1 cellular context compared by ENCODE assay signal in genomic region chr12:39712334-39712733, GRCh38.
TF ChIP-seq lines count a peak whose summit lies in the region.

No MANE protein-coding gene starts in this region.

TF ChIP-seq in K562, 482 proteins besides CTCF, POLR2A, EP300 and RAD21 (continued from another document and continues in another):
- no peak for TF ChIP-seq ZNF318 (IDR thresholded peaks at IDR 0.05; ENCODE audit: borderline replicate concordance in 1 of 2, low read depth in 1 of 2)
- no peak for TF ChIP-seq ZNF518B (CRISPR knock-in tag; IDR thresholded peaks at IDR 0.05)
- TF ChIP-seq CGGBP1 (CRISPR knock-in tag; IDR thresholded peaks at IDR 0.05) = no peak
- TF ChIP-seq ZNF324 (CRISPR knock-in tag; IDR thresholded peaks at IDR 0.05) = no peak
- TF ChIP-seq SAFB (IDR thresholded peaks at IDR 0.05; ENCODE audit: borderline replicate concordance, low read depth, low read length) = no peak
- TF ChIP-seq TSC22D4 (tag; IDR thresholded peaks at IDR 0.05) = no peak
- TF ChIP-seq HNRNPLL (IDR thresholded peaks at IDR 0.05; ENCODE audit: low read depth, low read length, poor library complexity, severe bottlenecking) = no peak
- TF ChIP-seq HOMEZ (CRISPR knock-in tag; IDR thresholded peaks at IDR 0.05) = peak; percentile 92
- no peak for TF ChIP-seq ZKSCAN3 (CRISPR knock-in tag; IDR thresholded peaks at IDR 0.05)
- TF ChIP-seq PURB (CRISPR knock-in tag; IDR thresholded peaks at IDR 0.05; ENCODE audit: low read depth) = no peak
- no peak for TF ChIP-seq MYBL2 (IDR thresholded peaks at IDR 0.05; ENCODE audit: low read depth)
- TF ChIP-seq MYBL2 (CRISPR knock-in tag; IDR thresholded peaks at IDR 0.05; ENCODE audit: borderline replicate concordance) = no peak
- no peak for TF ChIP-seq ELF1 (tag; IDR thresholded peaks at IDR 0.05)
- TF ChIP-seq CC2D1A (IDR thresholded peaks at IDR 0.05) = no peak
- peak; percentile 49; the same call in 1 of the 2 replicates for TF ChIP-seq ZSCAN32 (CRISPR knock-in tag; IDR thresholded peaks at IDR 0.05)
- no peak for TF ChIP-seq TEAD4 (IDR thresholded peaks at IDR 0.05; ENCODE audit: low read length)
- no peak for TF ChIP-seq TEAD4 (CRISPR knock-in tag; IDR thresholded peaks at IDR 0.05; ENCODE audit: borderline replicate concordance)
- no peak for TF ChIP-seq XRCC4 (IDR thresholded peaks at IDR 0.05; ENCODE audit: extremely low read depth, insufficient read depth, insufficient read length)
- no peak for TF ChIP-seq PHF20 (IDR thresholded peaks at IDR 0.05; ENCODE audit: partially characterized antibody)
- no peak for TF ChIP-seq NUFIP1 (IDR thresholded peaks at IDR 0.05; ENCODE audit: partially characterized antibody)
- TF ChIP-seq ZNF280B (CRISPR knock-in tag; IDR thresholded peaks at IDR 0.05) = no peak
- no peak for TF ChIP-seq ZNF280A (IDR thresholded peaks at IDR 0.05; ENCODE audit: low read depth, partially characterized antibody)
- no peak for TF ChIP-seq TRIM25 (IDR thresholded peaks at IDR 0.05; ENCODE audit: borderline replicate concordance)
- TF ChIP-seq FIP1L1 (IDR thresholded peaks at IDR 0.05; ENCODE audit: low read depth, low read length, poor library complexity, severe bottlenecking) = no peak
- no peak for TF ChIP-seq KDM1A (IDR thresholded peaks at IDR 0.05)
- TF ChIP-seq MITF (IDR thresholded peaks at IDR 0.05) = no peak
- no peak for TF ChIP-seq NCOA1 (IDR thresholded peaks at IDR 0.05; ENCODE audit: low read depth)
- TF ChIP-seq CBX3 (IDR thresholded peaks at IDR 0.05; ENCODE audit: borderline replicate concordance in 1 of 2, low read length in 2 of 2) = no peak
- TF ChIP-seq CTCFL (IDR thresholded peaks at IDR 0.05; ENCODE audit: borderline replicate concordance, insufficient read depth, low read depth, low read length, poor library complexity, severe bottlenecking) = no peak
- TF ChIP-seq ZNF76 (CRISPR knock-in tag; IDR thresholded peaks at IDR 0.05; ENCODE audit: borderline replicate concordance) = peak; percentile 94
- TF ChIP-seq FUS (optimal IDR thresholded peaks at IDR 0.05; ENCODE audit: low read depth, low read length) = no peak
- TF ChIP-seq FOXA3 (CRISPR knock-in tag; conservative IDR thresholded peaks at IDR 0.05 in 1 of 2, IDR thresholded peaks at IDR 0.05 in 1 of 2) = no peak
- TF ChIP-seq IRF1 (CRISPR knock-in tag; IDR thresholded peaks at IDR 0.05; ENCODE audit: borderline replicate concordance) = no peak
- no peak for TF ChIP-seq ZC3H8 (IDR thresholded peaks at IDR 0.05)
- TF ChIP-seq ETS2 (tag; IDR thresholded peaks at IDR 0.05; ENCODE audit: borderline replicate concordance, poor library complexity, severe bottlenecking) = no peak
